Comparison of ENCODE assay signal across 32 cellular contexts in genomic region chr1:59763418-59763817, GRCh38. TPM values are rescaled to one million over a fixed set of nuclear protein-coding genes. Genes with fewer than 3 reads are reported as not detected.
"Had no signal": no experiment of that assay in that cellular context is flagged by ENCODE, and none has a peak within 500 bp of the region (broad histone marks: within the 10 kb centered on the region; RNA-seq: fewer than 3 reads in every experiment).

No MANE protein-coding gene starts in this region.

- H3K36me3 Mint-ChIP-seq: activated CD4-positive, alpha-beta memory T cell treated with anti-CD3 and anti-CD28 coated beads for 36 hours; activated naive CD4-positive, alpha-beta T cell treated with anti-CD3 and anti-CD28 coated beads, Interleukin-2, amount 50 U/mL, for 72 hours; activated naive CD8-positive, alpha-beta T cell treated with anti-CD3 and anti-CD28 coated beads for 36 hours; T-cell had no signal

- H3K9me3 Mint-ChIP-seq: activated B cell treated with CpG ODN at 0.5 μM for 24 hours; activated CD4-positive, alpha-beta memory T cell treated with anti-CD3 and anti-CD28 coated beads for 36 hours; activated CD4-positive, alpha-beta T cell treated with anti-CD3 and anti-CD28 coated beads, Interleukin-2, amount 10 ng/mL, durations not matched to agents 24 days and 14 days; activated CD8-positive, alpha-beta T cell treated with anti-CD3 and anti-CD28 coated beads for 36 hours; activated naive CD4-positive, alpha-beta T cell treated with anti-CD3 and anti-CD28 coated beads for 36 hours; activated naive CD4-positive, alpha-beta T cell treated with anti-CD3 and anti-CD28 coated beads, Interleukin-2, amount 50 U/mL, for 72 hours; activated naive CD8-positive, alpha-beta T cell treated with anti-CD3 and anti-CD28 coated beads for 36 hours; activated T-helper 1 cell treated with anti-CD3 and anti-CD28 coated beads, Interleukin-12 subunit alpha, Interleukin-12 subunit beta, Interleukin-2, Interleukin-4 antibody, amounts not matched to agents 30 ng/mL and 10 ng/mL and 1 ng/mL, durations not matched to agents 14 hours and 24 hours and 36 hours; activated T-helper 17 cell treated with anti-CD3 and anti-CD28 coated beads, Interleukin-2, amount 50 U/mL, for 72 hours; T-cell had no signal

- H3K4me1 Mint-ChIP-seq: activated T-helper 17 cell treated with anti-CD3 and anti-CD28 coated beads, Interleukin-2, amount 50 U/mL, for 72 hours had no signal

- H3K27me3 ChIP-seq: ascending aorta, body of pancreas, brain microvascular endothelial cell, breast epithelium had no signal

- H3K36me3 ChIP-seq: ascending aorta, brain microvascular endothelial cell, breast epithelium had no signal

- H3K4me3 Mint-ChIP-seq: activated B cell treated with CpG ODN at 0.5 μM for 24 hours; activated CD4-positive, alpha-beta memory T cell treated with anti-CD3 and anti-CD28 coated beads for 36 hours; activated CD4-positive, alpha-beta T cell treated with anti-CD3 and anti-CD28 coated beads, Interleukin-2, amount 10 ng/mL, durations not matched to agents 24 days and 14 days; activated CD8-positive, alpha-beta T cell treated with anti-CD3 and anti-CD28 coated beads for 36 hours; activated naive CD4-positive, alpha-beta T cell treated with anti-CD3 and anti-CD28 coated beads for 36 hours; activated naive CD8-positive, alpha-beta T cell treated with anti-CD3 and anti-CD28 coated beads for 36 hours; activated T-helper 1 cell treated with anti-CD3 and anti-CD28 coated beads, Interleukin-12 subunit alpha, Interleukin-12 subunit beta, Interleukin-2, Interleukin-4 antibody, amounts not matched to agents 30 ng/mL and 10 ng/mL and 1 ng/mL, durations not matched to agents 14 hours and 24 hours and 36 hours; activated T-helper 17 cell treated with anti-CD3 and anti-CD28 coated beads, Interleukin-2, amount 50 U/mL, for 72 hours; T-cell; T-helper 17 cell had no signal

- DNase-seq: activated B cell treated with CpG ODN at 0.5 μM for 24 hours; activated CD4-positive, alpha-beta memory T cell treated with anti-CD3 and anti-CD28 coated beads for 36 hours; activated CD4-positive, alpha-beta T cell treated with anti-CD3 and anti-CD28 coated beads for 4 hours; activated CD4-positive, alpha-beta T cell treated with anti-CD3 and anti-CD28 coated beads, Interleukin-2, amount 10 ng/mL, durations not matched to agents 24 days and 14 days; activated CD4-positive, alpha-beta T cell treated with anti-CD3 and anti-CD28 coated beads, Interleukin-2, amount 50 U/mL, for 1 hour; activated CD4-positive, alpha-beta T cell treated with anti-CD3 and anti-CD28 coated beads, Interleukin-2, amount 50 U/mL, for 4 hours; activated CD4-positive, CD25-positive, alpha-beta regulatory T cell treated with anti-CD3 and anti-CD28 coated beads, Interleukin-2, amount 50 U/mL, for 72 hours; activated CD8-positive, alpha-beta memory T cell treated with anti-CD3 and anti-CD28 coated beads, Interleukin-2, amount 50 U/mL, for 4 hours; activated CD8-positive, alpha-beta T cell treated with anti-CD3 and anti-CD28 coated beads for 36 hours; activated effector memory CD4-positive, alpha-beta T cell treated with anti-CD3 and anti-CD28 coated beads, Interleukin-2, amount 50 U/mL, for 16 hours; activated gamma-delta T cell treated with Interleukin-2 at 50 U/mL for 16 hours; activated naive CD4-positive, alpha-beta T cell; activated naive CD4-positive, alpha-beta T cell treated with anti-CD3 and anti-CD28 coated beads for 36 hours; activated naive CD4-positive, alpha-beta T cell treated with anti-CD3 and anti-CD28 coated beads, Interleukin-2, amount 50 U/mL, for 16 hours; activated naive CD8-positive, alpha-beta T cell treated with anti-CD3 and anti-CD28 coated beads for 36 hours; activated T-cell treated with anti-CD3 and anti-CD28 coated beads for 4 hours; activated T-cell treated with anti-CD3 and anti-CD28 coated beads, Interleukin-2, amount 50 U/mL, for 1 hour; activated T-cell treated with anti-CD3 and anti-CD28 coated beads, Interleukin-2, amount 50 U/mL, for 48 hours; amygdala; anterior cingulate cortex; body of pancreas; brain microvascular endothelial cell; central memory CD4-positive, alpha-beta T cell; T-cell; T-helper 17 cell; T1000 had no signal

- ATAC-seq: activated CD8-positive, alpha-beta T cell treated with anti-CD3 and anti-CD28 coated beads for 36 hours; activated naive CD4-positive, alpha-beta T cell treated with anti-CD3 and anti-CD28 coated beads, Interleukin-2, amount 50 U/mL, for 72 hours; activated T-helper 17 cell treated with anti-CD3 and anti-CD28 coated beads, Interleukin-2, amount 50 U/mL, for 72 hours; body of pancreas; T-cell; T-helper 17 cell had no signal

- H3K27me3 Mint-ChIP-seq: activated B cell treated with CpG ODN at 0.5 μM for 24 hours; activated CD4-positive, alpha-beta memory T cell treated with anti-CD3 and anti-CD28 coated beads for 36 hours; activated CD4-positive, alpha-beta T cell treated with anti-CD3 and anti-CD28 coated beads, Interleukin-2, amount 10 ng/mL, durations not matched to agents 24 days and 14 days; activated CD8-positive, alpha-beta T cell treated with anti-CD3 and anti-CD28 coated beads for 36 hours; activated naive CD8-positive, alpha-beta T cell treated with anti-CD3 and anti-CD28 coated beads for 36 hours; activated T-helper 17 cell treated with anti-CD3 and anti-CD28 coated beads, Interleukin-2, amount 50 U/mL, for 72 hours; T-cell; T-helper 17 cell had no signal

- H3K4me3 ChIP-seq: ascending aorta, body of pancreas, breast epithelium had no signal

- H3K27ac ChIP-seq: ascending aorta, body of pancreas, brain microvascular endothelial cell, breast epithelium, VCaP had no signal

- H3K9me3 ChIP-seq: ascending aorta, body of pancreas, breast epithelium had no signal

- H3K27ac Mint-ChIP-seq: activated B cell treated with CpG ODN at 0.5 μM for 24 hours; activated CD4-positive, alpha-beta memory T cell treated with anti-CD3 and anti-CD28 coated beads for 36 hours; activated CD4-positive, alpha-beta T cell treated with anti-CD3 and anti-CD28 coated beads, Interleukin-2, amount 10 ng/mL, durations not matched to agents 24 days and 14 days; activated CD8-positive, alpha-beta T cell treated with anti-CD3 and anti-CD28 coated beads for 36 hours; activated naive CD4-positive, alpha-beta T cell treated with anti-CD3 and anti-CD28 coated beads for 36 hours; activated naive CD4-positive, alpha-beta T cell treated with anti-CD3 and anti-CD28 coated beads, Interleukin-2, amount 50 U/mL, for 72 hours; activated naive CD8-positive, alpha-beta T cell treated with anti-CD3 and anti-CD28 coated beads for 36 hours; activated T-helper 1 cell treated with anti-CD3 and anti-CD28 coated beads, Interleukin-12 subunit alpha, Interleukin-12 subunit beta, Interleukin-2, Interleukin-4 antibody, amounts not matched to agents 30 ng/mL and 10 ng/mL and 1 ng/mL, durations not matched to agents 14 hours and 24 hours and 36 hours; activated T-helper 17 cell treated with anti-CD3 and anti-CD28 coated beads, Interleukin-2, amount 50 U/mL, for 72 hours; T-cell; T-helper 17 cell had no signal

RNA-seq across cellular contexts. Expression of gene HOOK1, which starts 51.3 kb away (rescaled TPM):
- total RNA-seq: ascending aorta had no signal
